24 cellular contexts compared by ENCODE assay signal in genomic region chr10:79465341-79465740, GRCh38. TPM values are rescaled to one million over a fixed set of nuclear protein-coding genes. Genes with fewer than 3 reads are reported as not detected.
"Had no signal": no experiment of that assay in that cellular context is flagged by ENCODE, and none has a peak within 500 bp of the region (broad histone marks: within the 10 kb centered on the region; RNA-seq: fewer than 3 reads in every experiment).

No MANE protein-coding gene starts in this region.

- H3K36me3 Mint-ChIP-seq: immature natural killer cell, memory B cell, mesothelial cell of epicardium, naive B cell had no signal

- H3K4me3 ChIP-seq: colonic mucosa, dorsolateral prefrontal cortex, esophagus muscularis mucosa, gastroesophageal sphincter, heart left ventricle, hepatocyte, left lung, lower lobe of right lung, mucosa of descending colon had no signal

- H3K36me3 ChIP-seq: colonic mucosa, esophagus muscularis mucosa, gastroesophageal sphincter, heart left ventricle, left lung, lower lobe of right lung had no signal

- H3K9me3 Mint-ChIP-seq: immature natural killer cell, memory B cell, mesothelial cell of epicardium, naive B cell had no signal

- H3K27me3 ChIP-seq: colonic mucosa, dorsolateral prefrontal cortex, esophagus muscularis mucosa, gastroesophageal sphincter, heart left ventricle, hepatocyte, left lung had no signal

- DNase-seq: colonic mucosa; dermis blood vessel endothelial cell; dorsolateral prefrontal cortex; effector CD4-positive, alpha-beta T cell; effector memory CD4-positive, alpha-beta T cell; foreskin keratinocyte; heart left ventricle; hypothalamus; immature natural killer cell; islet precursor cell; kidney; kidney glomerular epithelial cell; left colon; left lung; left ventricle myocardium superior; lower lobe of right lung; mesendoderm; mucosa of descending colon; naive B cell had no signal

- H3K9me3 ChIP-seq: colonic mucosa, esophagus muscularis mucosa, gastroesophageal sphincter, heart left ventricle, left lung, lower lobe of right lung, mucosa of descending colon had no signal

- H3K4me2 ChIP-seq: hepatocyte had no signal

- H3K4me1 Mint-ChIP-seq: immature natural killer cell, naive B cell had no signal

- H3K4me1 ChIP-seq: colonic mucosa, foreskin keratinocyte had no signal

- H3K27ac Mint-ChIP-seq: immature natural killer cell, memory B cell, mesothelial cell of epicardium, naive B cell had no signal

- H3K27ac ChIP-seq: colonic mucosa, dorsolateral prefrontal cortex, esophagus muscularis mucosa, foreskin keratinocyte, gastroesophageal sphincter, heart left ventricle, hepatocyte, left lung, lower lobe of right lung had no signal

- H3K4me3 Mint-ChIP-seq: immature natural killer cell, memory B cell, mesothelial cell of epicardium, naive B cell had no signal

- ATAC-seq: foreskin keratinocyte, gastroesophageal sphincter, heart left ventricle, left colon, left lung, left ventricle myocardium superior, lower lobe of right lung, mucosa of descending colon had no signal

RNA-seq across cellular contexts. Expression of gene EIF5AL1, which starts 47.0 kb away (rescaled TPM):
- total RNA-seq: lower lobe of right lung, mesothelial cell of epicardium had no signal
